In genomic region chr18:36284671-36285295, GRCh38 we compare ENCODE assay signal across 8 cellular contexts. TPM values are rescaled to one million over a fixed set of nuclear protein-coding genes. Genes with fewer than 3 reads are reported as not detected.
DNase-seq lines count a peak whose midpoint lies in the region; ATAC-seq and TF ChIP-seq lines count a peak whose summit lies in the region.

No MANE protein-coding gene starts in this region.

- no peak overlapping the region for H3K27ac ChIP-seq in CD4-positive, alpha-beta T cell (ENCODE audit: low read depth, low read length)
- no peak overlapping the region for H3K27ac ChIP-seq in esophagus muscularis mucosa (replicated peaks in 1 of 4)

- peaks cover 20% of the 10 kb centered on the region for H3K27me3 ChIP-seq in CD4-positive, alpha-beta T cell (ENCODE audit: control insufficient read depth, insufficient read depth, low read length)
- peaks cover 0 to 9% (median 0%) of the 10 kb centered on the region in 4 donors for H3K27me3 ChIP-seq in esophagus muscularis mucosa

- no peaks in the 10 kb centered on the region for H3K4me1 Mint-ChIP-seq in CD4-positive, alpha-beta T cell (ENCODE audit: low read depth)
- no peaks in the 10 kb centered on the region for H3K4me1 Mint-ChIP-seq in nephron

- no peak for TF ChIP-seq POLR2A in esophagus muscularis mucosa (IDR thresholded peaks at IDR 0.05; ENCODE audit: low read depth)

- no peak overlapping the region for H3K4me3 ChIP-seq in WI38 (ENCODE audit: low read depth, low read length)
- no peak overlapping the region for H3K4me3 ChIP-seq in esophagus muscularis mucosa

- intact Hi-C loops in CD4-positive, alpha-beta T cell (cut with DNase I, micrococcal nuclease): loop anchor here (1.0 to 10.0 kb wide), 7 partner anchors 188 to 900 kb away; no protein-coding TSS in a partner anchor
- intact Hi-C loops in esophagus muscularis mucosa (cut with DNase I): loop anchor here (1.0 to 5.0 kb wide), 3 partner anchors 188 to 527 kb away; no protein-coding TSS in a partner anchor

- H3K36me3 Mint-ChIP-seq in CD4-positive, alpha-beta T cell (ENCODE audit: low read depth): no peaks in the 10 kb centered on the region
- H3K36me3 Mint-ChIP-seq in nephron (ENCODE audit: low read depth): peaks cover 6% of the 10 kb centered on the region

- no peaks in the 10 kb centered on the region for H3K9me3 ChIP-seq in CD4-positive, alpha-beta T cell (ENCODE audit: control insufficient read depth, low read length)
- no peaks in the 10 kb centered on the region for H3K9me3 ChIP-seq in esophagus muscularis mucosa

- 31% methylated on average over 6 of the region's 6 CpGs for WGBS in esophagus muscularis mucosa

- no peak overlapping the region for H3K4me3 Mint-ChIP-seq in CD4-positive, alpha-beta T cell
- no peak overlapping the region for H3K4me3 Mint-ChIP-seq in nephron

- no peaks in the 10 kb centered on the region for H3K4me1 ChIP-seq in esophagus muscularis mucosa

- TF ChIP-seq EP300 in esophagus muscularis mucosa (IDR thresholded peaks at IDR 0.05): no peak

- ATAC-seq in CD4-positive, alpha-beta T cell (ENCODE audit: poor library complexity): peak; percentile 59
- no peak for ATAC-seq in GM18502 (IDR thresholded peaks at IDR 0.05; ENCODE audit: poor library complexity, unreplicated experiment)

- DNase-seq in CD4-positive, alpha-beta T cell: peak in 6 of 10 experiments; percentile 12 to 40 (median 16)
- DNase-seq in GM19238 (ENCODE audit: insufficient read length, low spot score) (peak; percentile 13), NCI-H2171 (lab: John Stamatoyannopoulos, UW) (peak; percentile 66), esophagus muscularis mucosa (ENCODE audit: extremely low spot score) (peak; percentile 66), GOT3 (lab: John Stamatoyannopoulos, UW) (no peak)

- H3K27me3 Mint-ChIP-seq in CD4-positive, alpha-beta T cell: peaks cover 25% of the 10 kb centered on the region
- H3K27me3 Mint-ChIP-seq in nephron (ENCODE audit: low read depth): peaks cover 19% of the 10 kb centered on the region

- TF ChIP-seq CTCF in CD4-positive, alpha-beta T cell (IDR thresholded peaks at IDR 0.05): peak; percentile 87
- TF ChIP-seq CTCF in WI38 (IDR thresholded peaks at IDR 0.05; ENCODE audit: low read depth, low read length) (peak; percentile 62), esophagus muscularis mucosa (IDR thresholded peaks at IDR 0.05) (peak; percentile 84 to 89 (median 85)), nephron (IDR thresholded peaks at IDR 0.05; ENCODE audit: unreplicated experiment in 3 of 3) (peak; percentile 85 to 93 (median 87))

- POLR2A ChIA-PET in CD4-positive, alpha-beta T cell (lab: Charles Lee): interaction anchor here (1.2 kb wide), 1 partner anchor 267 kb away, joined by 4 read pairs; no protein-coding TSS in a partner anchor

- H3K9me3 Mint-ChIP-seq in CD4-positive, alpha-beta T cell: no peaks in the 10 kb centered on the region
- H3K9me3 Mint-ChIP-seq in nephron: peaks cover 9% of the 10 kb centered on the region

- H3K36me3 ChIP-seq in esophagus muscularis mucosa: no peaks in the 10 kb centered on the region

- CTCF ChIA-PET in CD4-positive, alpha-beta T cell (lab: Charles Lee): interaction anchor here (0.7 to 2.9 kb wide), 9 partner anchors 13 to 528 kb away, joined by 3 to 25 read pairs (median 4); partner anchors contain the start of gene RPRD1A

- H3K27ac Mint-ChIP-seq in CD4-positive, alpha-beta T cell: no peak overlapping the region
- H3K27ac Mint-ChIP-seq in nephron: no peak overlapping the region

RNA-seq across cellular contexts. Expression of gene FHOD3, which starts 12.7 kb away (rescaled TPM):
- total RNA-seq in CD4-positive, alpha-beta T cell: not detected
- 10 to 100 TPM; 24.1 to 51.4 (median 33.8) TPM for total RNA-seq in esophagus muscularis mucosa

Comparison
In these comparisons a context has a peak if more than half of its experiments do, and no peak if none do; other contexts are left out.
1. RNA of gene FHOD3, which starts 12.7 kb away (total RNA-seq): 24.1 to 51.4 TPM in esophagus muscularis mucosa; not detected in CD4-positive, alpha-beta T cell; every median in the first group is over 10 times any median in the second.
2. Peak in every context shown above with its lines, with median percentiles within 50 percentile points of each other: CTCF ChIP-seq.